In the genomic region with DNA sequence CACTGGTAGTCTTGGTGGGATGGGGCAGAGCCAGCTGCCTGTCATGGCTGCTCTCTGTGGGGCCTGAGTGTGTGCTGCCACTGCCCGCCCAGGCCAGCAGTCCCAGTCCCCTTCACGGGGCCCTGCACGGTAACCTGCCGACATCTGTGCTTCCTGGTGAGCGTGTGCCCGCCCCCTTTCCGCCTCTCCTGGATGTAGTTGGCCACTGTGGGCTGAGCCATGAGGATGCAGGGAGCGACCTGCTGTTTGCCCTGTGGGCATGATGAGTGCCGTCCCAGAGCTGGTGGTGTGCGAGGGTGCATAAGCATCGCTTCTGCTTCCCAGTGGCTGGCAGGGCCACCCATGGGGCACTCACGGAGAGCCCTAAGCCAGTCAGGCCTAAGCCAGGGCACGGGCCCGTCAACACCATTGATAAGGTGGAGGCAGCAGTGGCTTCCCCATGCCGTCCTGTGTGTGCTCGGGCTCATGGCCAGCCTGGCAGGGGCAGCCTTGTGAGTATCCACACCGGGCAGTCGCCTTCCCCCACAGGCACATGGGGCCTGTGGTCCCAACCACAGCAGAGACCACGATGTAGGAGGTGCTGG, we compare ENCODE assay signal across 20 cellular contexts. TPM values are rescaled to one million over a fixed set of nuclear protein-coding genes. Genes with fewer than 3 reads are reported as not detected.
DNase-seq lines count a peak whose midpoint lies in the region; ATAC-seq and TF ChIP-seq lines count a peak whose summit lies in the region.
"Had no signal": no experiment of that assay in that cellular context is flagged by ENCODE, and none has a peak within 500 bp of the region (broad histone marks: within the 10 kb centered on the region; RNA-seq: fewer than 3 reads in every experiment).

No MANE protein-coding gene starts in this region.

- WGBS in heart right ventricle, 2 donors, result 50 to 75% methylated on average over 19 of the region's 19 CpGs

- no peak for ATAC-seq in activated naive CD4-positive, alpha-beta T cell treated with anti-CD3 and anti-CD28 coated beads, Interleukin-2, amount 50 U/mL, for 72 hours
- ATAC-seq in heart right ventricle (peak in 7 of 8 donors; percentile 4 to 63 (median 34)), GM19023 (IDR thresholded peaks at IDR 0.05; ENCODE audit: unreplicated experiment) (no peak), HG03139 (IDR thresholded peaks at IDR 0.05; ENCODE audit: unreplicated experiment) (no peak)

- TF ChIP-seq CTCF in WERI-Rb-1 (IDR thresholded peaks at IDR 0.05; ENCODE audit: low read depth, low read length) (no peak), heart right ventricle (IDR thresholded peaks at IDR 0.05) (no peak)

- peak overlapping the region; percentile 42 for H3K4me2 ChIP-seq in skeletal muscle satellite cell (ENCODE audit: low read length)
- H3K4me2 ChIP-seq: KMS-11 had no signal

- H3K4me3 ChIP-seq in WERI-Rb-1 (ENCODE audit: low read depth, low read length), result no peak overlapping the region
- no peak overlapping the region for H3K4me3 ChIP-seq in heart right ventricle
- H3K4me3 ChIP-seq in skeletal muscle satellite cell (ENCODE audit: low read length), result no peak overlapping the region
- H3K4me3 ChIP-seq: MG63, Peyer's patch had no signal

- intact Hi-C loops in heart right ventricle (cut with DNase I), result loop anchor here in 4 of 10 donors (5.0 to 10.0 kb wide), 4 partner anchors 177 to 457 kb away; no protein-coding TSS in a partner anchor

- H3K4me1 ChIP-seq in heart right ventricle (peaks cover 27 to 99% (median 64%) of the 10 kb centered on the region in 9 donors), skeletal muscle satellite cell (ENCODE audit: control insufficient read depth, insufficient read depth, low read length) (peaks cover 69% of the 10 kb centered on the region)

- H3K36me3 ChIP-seq in WERI-Rb-1 (peaks cover 33% of the 10 kb centered on the region), heart right ventricle (no peaks in the 10 kb centered on the region), skeletal muscle satellite cell (ENCODE audit: insufficient read depth, low read length) (peaks cover 16% of the 10 kb centered on the region)
- H3K36me3 ChIP-seq: Peyer's patch had no signal

- H3K9me3 ChIP-seq in WERI-Rb-1 (ENCODE audit: severe bottlenecking), result no peaks in the 10 kb centered on the region
- no peaks in the 10 kb centered on the region for H3K9me3 ChIP-seq in heart right ventricle
- H3K9me3 ChIP-seq in skeletal muscle satellite cell (replicated peaks; ENCODE audit: low read length), result no peaks in the 10 kb centered on the region
- H3K9me3 ChIP-seq: MG63, Peyer's patch had no signal

- H3K9ac ChIP-seq in skeletal muscle satellite cell (ENCODE audit: low read depth, low read length), result no peak overlapping the region
- H3K9ac ChIP-seq: KMS-11 had no signal

- no peaks in the 10 kb centered on the region for H3K36me3 Mint-ChIP-seq in activated naive CD4-positive, alpha-beta T cell treated with anti-CD3 and anti-CD28 coated beads, Interleukin-2, amount 50 U/mL, for 72 hours

- H3K9me3 Mint-ChIP-seq in activated naive CD4-positive, alpha-beta T cell treated with anti-CD3 and anti-CD28 coated beads, Interleukin-2, amount 50 U/mL, for 72 hours, result no peaks in the 10 kb centered on the region

- no peak for DNase-seq in activated naive CD4-positive, alpha-beta T cell treated with anti-CD3 and anti-CD28 coated beads, Interleukin-2, amount 50 U/mL, for 72 hours (ENCODE audit: low spot score in 2 of 2)
- DNase-seq in activated naive CD4-positive, alpha-beta T cell (lab: John Stamatoyannopoulos, UW), result no peak
- DNase-seq in WERI-Rb-1, result no peak
- DNase-seq in heart right ventricle, result peak; percentile 43 to 62
- DNase-seq in stimulated activated CD4-positive, alpha-beta T cell treated with anti-CD3 and anti-CD28 coated beads, Interleukin-1b, Interleukin-23, amount 100 ng/mL, for 48 hours, result no peak
- DNase-seq: DMS153, HCEC 1CT, NCI-H1105 treated with DMSO at 0.1 percent for 48 hours, NCI-H1930, NCI-H2171, NCI-H510A treated with DMSO at 0.1 percent for 48 hours, Peyer's patch, SIG-M5 had no signal

- peak overlapping the region; percentile 64 for H3K27ac ChIP-seq in WERI-Rb-1
- H3K27ac ChIP-seq in heart right ventricle, result no peak overlapping the region
- H3K27ac ChIP-seq: 22Rv1, HL-60, KMS-11, Peyer's patch had no signal

- H3K27me3 ChIP-seq in WERI-Rb-1 (ENCODE audit: insufficient read depth, low read depth, severe bottlenecking) (no peaks in the 10 kb centered on the region), heart right ventricle (no peaks in the 10 kb centered on the region), skeletal muscle satellite cell (ENCODE audit: control insufficient read depth, insufficient read depth, low read length) (no peaks in the 10 kb centered on the region)
- H3K27me3 ChIP-seq: MG63, Peyer's patch had no signal

- peak overlapping the region; percentile 68 to 89 for H3K27ac Mint-ChIP-seq in activated naive CD4-positive, alpha-beta T cell treated with anti-CD3 and anti-CD28 coated beads, Interleukin-2, amount 50 U/mL, for 72 hours

RNA-seq across cellular contexts. Expression of a gene that starts 14.6 kb away (rescaled TPM):
- 1 to 10 TPM; 2.1 to 7.6 TPM for total RNA-seq in activated naive CD4-positive, alpha-beta T cell treated with anti-CD3 and anti-CD28 coated beads, Interleukin-2, amount 50 U/mL, for 72 hours
- total RNA-seq in heart right ventricle, result 10 to 100 TPM; 19.0 to 29.7 (median 25.1) TPM
- polyA plus RNA-seq in heart right ventricle, result 10 to 100 TPM; 14.3 to 14.8 TPM
- 61.6 and 71.2 TPM in 2 replicates for total RNA-seq in skeletal muscle satellite cell (2012; rRNA removed)

Comparison
In these comparisons a context has a peak if more than half of its experiments do, and no peak if none do; other contexts are left out.
1. ATAC-seq: peak in heart right ventricle (7 of 8); none in activated naive CD4-positive, alpha-beta T cell treated with anti-CD3 and anti-CD28 coated beads, Interleukin-2, amount 50 U/mL, for 72 hours (0 of 2), GM19023 (single experiment) and HG03139 (single experiment).
2. DNase-seq: peak in heart right ventricle (2 of 2); none in activated naive CD4-positive, alpha-beta T cell treated with anti-CD3 and anti-CD28 coated beads, Interleukin-2, amount 50 U/mL, for 72 hours (0 of 2), activated naive CD4-positive, alpha-beta T cell (0 of 4), WERI-Rb-1 (single experiment) and stimulated activated CD4-positive, alpha-beta T cell treated with anti-CD3 and anti-CD28 coated beads, Interleukin-1b, Interleukin-23, amount 100 ng/mL, for 48 hours (single experiment).